17 cellular contexts compared by ENCODE assay signal in genomic region chr20:47490795-47491194, GRCh38. TPM values are rescaled to one million over a fixed set of nuclear protein-coding genes. Genes with fewer than 3 reads are reported as not detected.
DNase-seq lines count a peak whose midpoint lies in the region; ATAC-seq and TF ChIP-seq lines count a peak whose summit lies in the region.
"Had no signal": no experiment of that assay in that cellular context is flagged by ENCODE, and none has a peak within 500 bp of the region (broad histone marks: within the 10 kb centered on the region; RNA-seq: fewer than 3 reads in every experiment).

No MANE protein-coding gene starts in this region.

- no peaks in the 10 kb centered on the region for H3K27me3 Mint-ChIP-seq in stimulated activated naive CD8-positive, alpha-beta T cell treated with anti-CD3 and anti-CD28 coated beads, Interleukin-15, Interleukin-2, amounts not matched to agents 100 ng/mL and 50 ng/mL, for 24 hours
- H3K27me3 Mint-ChIP-seq in stimulated activated naive CD8-positive, alpha-beta T cell treated with anti-CD3 and anti-CD28 coated beads, Interleukin-15, amount 100 ng/mL, for 72 hours = no peaks in the 10 kb centered on the region
- H3K27me3 Mint-ChIP-seq in activated T-helper 1 cell treated with anti-CD3 and anti-CD28 coated beads, Interleukin-12 subunit alpha, Interleukin-12 subunit beta, Interleukin-2, Interleukin-4 antibody, amounts not matched to agents 30 ng/mL and 10 ng/mL and 1 ng/mL, durations not matched to agents 14 hours and 24 hours and 36 hours (ENCODE audit: insufficient read depth) = no peaks in the 10 kb centered on the region
- H3K27me3 Mint-ChIP-seq: naive thymus-derived CD4-positive, alpha-beta T cell had no signal

- H4K20me1 ChIP-seq in OCI-LY3 (ENCODE audit: insufficient read depth, low read length) = no peaks in the 10 kb centered on the region

- no peak overlapping the region for H2AFZ ChIP-seq in OCI-LY3 (ENCODE audit: low read depth, low read length)

- DNase-seq in stimulated activated naive CD8-positive, alpha-beta T cell treated with anti-CD3 and anti-CD28 coated beads, Interleukin-15, amount 100 ng/mL, for 72 hours = no peak
- no peak for DNase-seq in activated T-helper 1 cell treated with anti-CD3 and anti-CD28 coated beads, Interleukin-12 subunit alpha, Interleukin-12 subunit beta, Interleukin-2, Interleukin-4 antibody, amounts not matched to agents 30 ng/mL and 10 ng/mL and 1 ng/mL, durations not matched to agents 14 hours and 24 hours and 36 hours (ENCODE audit: low spot score)
- no peak for DNase-seq in NCI-H1930 (lab: John Stamatoyannopoulos, UW)
- DNase-seq in iPS-NIHi7 (ENCODE audit: extremely low spot score) = no peak
- no peak for DNase-seq in inferior parietal cortex (ENCODE audit: extremely low spot score)
- DNase-seq: activated T-cell treated with anti-CD3 and anti-CD28 coated beads, Interleukin-2, amount 50 U/mL, for 48 hours; foreskin fibroblast; KG1; naive thymus-derived CD4-positive, alpha-beta T cell; NCI-H1436 treated with DMSO at 0.1 percent for 48 hours; NCI-H345; SK-N-SH; uterus had no signal

- peak overlapping the region; percentile 5; the same call in 1 of the 2 replicates for H3K4me2 ChIP-seq in OCI-LY3 (ENCODE audit: low read length)
- H3K4me2 ChIP-seq: SK-N-SH had no signal

- peak overlapping the region; percentile 67 for H3K27ac ChIP-seq in OCI-LY3 (ENCODE audit: low read length)
- H3K27ac ChIP-seq: prostate gland, uterus had no signal

- peak overlapping the region; percentile 98 for H3K27ac Mint-ChIP-seq in stimulated activated naive CD8-positive, alpha-beta T cell treated with anti-CD3 and anti-CD28 coated beads, Interleukin-15, Interleukin-2, amounts not matched to agents 100 ng/mL and 50 ng/mL, for 24 hours
- H3K27ac Mint-ChIP-seq in stimulated activated naive CD8-positive, alpha-beta T cell treated with anti-CD3 and anti-CD28 coated beads, Interleukin-15, amount 100 ng/mL, for 72 hours = no peak overlapping the region
- H3K27ac Mint-ChIP-seq in activated T-helper 1 cell treated with anti-CD3 and anti-CD28 coated beads, Interleukin-12 subunit alpha, Interleukin-12 subunit beta, Interleukin-2, Interleukin-4 antibody, amounts not matched to agents 30 ng/mL and 10 ng/mL and 1 ng/mL, durations not matched to agents 14 hours and 24 hours and 36 hours = peak overlapping the region; percentile 59

- H3K4me3 ChIP-seq in OCI-LY3 (ENCODE audit: low read length) = no peak overlapping the region
- H3K4me3 ChIP-seq: prostate gland, uterus had no signal

- H3K4me3 Mint-ChIP-seq in stimulated activated naive CD8-positive, alpha-beta T cell treated with anti-CD3 and anti-CD28 coated beads, Interleukin-15, Interleukin-2, amounts not matched to agents 100 ng/mL and 50 ng/mL, for 24 hours = no peak overlapping the region
- H3K4me3 Mint-ChIP-seq in stimulated activated naive CD8-positive, alpha-beta T cell treated with anti-CD3 and anti-CD28 coated beads, Interleukin-15, amount 100 ng/mL, for 72 hours = no peak overlapping the region
- no peak overlapping the region for H3K4me3 Mint-ChIP-seq in activated T-helper 1 cell treated with anti-CD3 and anti-CD28 coated beads, Interleukin-12 subunit alpha, Interleukin-12 subunit beta, Interleukin-2, Interleukin-4 antibody, amounts not matched to agents 30 ng/mL and 10 ng/mL and 1 ng/mL, durations not matched to agents 14 hours and 24 hours and 36 hours
- H3K4me3 Mint-ChIP-seq: naive thymus-derived CD4-positive, alpha-beta T cell had no signal

- H3K27me3 ChIP-seq in OCI-LY3 (ENCODE audit: low read depth, low read length) = no peaks in the 10 kb centered on the region
- H3K27me3 ChIP-seq: uterus had no signal

- H3K4me1 ChIP-seq in OCI-LY3 (ENCODE audit: low read length) = peaks cover 83% of the 10 kb centered on the region
- H3K4me1 ChIP-seq: uterus had no signal

- H3K79me2 ChIP-seq in OCI-LY3 (ENCODE audit: low read length) = peaks cover 7% of the 10 kb centered on the region; the same call in 1 of the 2 replicates

- intact Hi-C loops in activated T-helper 1 cell treated with anti-CD3 and anti-CD28 coated beads, Interleukin-12 subunit alpha, Interleukin-12 subunit beta, Interleukin-2, Interleukin-4 antibody, amounts not matched to agents 30 ng/mL and 10 ng/mL and 1 ng/mL, durations not matched to agents 14 hours and 24 hours and 36 hours (cut with micrococcal nuclease) = no loop called here

- no peak for TF ChIP-seq CTCF in OCI-LY3 (IDR thresholded peaks at IDR 0.05; ENCODE audit: low read depth, low read length)

- no peak for ATAC-seq in stimulated activated naive CD8-positive, alpha-beta T cell treated with anti-CD3 and anti-CD28 coated beads, Interleukin-15, amount 100 ng/mL, for 72 hours
- no peak for ATAC-seq in HG03354 (IDR thresholded peaks at IDR 0.05; ENCODE audit: poor library complexity, severe bottlenecking, unreplicated experiment)
- ATAC-seq: naive thymus-derived CD4-positive, alpha-beta T cell had no signal

- H3K36me3 ChIP-seq in OCI-LY3 (replicated peaks; ENCODE audit: low read depth, low read length) = no peaks in the 10 kb centered on the region
- H3K36me3 ChIP-seq: prostate gland, uterus had no signal

- H3K36me3 Mint-ChIP-seq in stimulated activated naive CD8-positive, alpha-beta T cell treated with anti-CD3 and anti-CD28 coated beads, Interleukin-15, Interleukin-2, amounts not matched to agents 100 ng/mL and 50 ng/mL, for 24 hours (ENCODE audit: low read depth) = no peaks in the 10 kb centered on the region
- H3K36me3 Mint-ChIP-seq in activated T-helper 1 cell treated with anti-CD3 and anti-CD28 coated beads, Interleukin-12 subunit alpha, Interleukin-12 subunit beta, Interleukin-2, Interleukin-4 antibody, amounts not matched to agents 30 ng/mL and 10 ng/mL and 1 ng/mL, durations not matched to agents 14 hours and 24 hours and 36 hours (ENCODE audit: low read depth) = peaks cover 6% of the 10 kb centered on the region

- H3K9me3 Mint-ChIP-seq in stimulated activated naive CD8-positive, alpha-beta T cell treated with anti-CD3 and anti-CD28 coated beads, Interleukin-15, Interleukin-2, amounts not matched to agents 100 ng/mL and 50 ng/mL, for 24 hours = no peaks in the 10 kb centered on the region
- no peaks in the 10 kb centered on the region for H3K9me3 Mint-ChIP-seq in stimulated activated naive CD8-positive, alpha-beta T cell treated with anti-CD3 and anti-CD28 coated beads, Interleukin-15, amount 100 ng/mL, for 72 hours
- H3K9me3 Mint-ChIP-seq in activated T-helper 1 cell treated with anti-CD3 and anti-CD28 coated beads, Interleukin-12 subunit alpha, Interleukin-12 subunit beta, Interleukin-2, Interleukin-4 antibody, amounts not matched to agents 30 ng/mL and 10 ng/mL and 1 ng/mL, durations not matched to agents 14 hours and 24 hours and 36 hours = no peaks in the 10 kb centered on the region
- H3K9me3 Mint-ChIP-seq: naive thymus-derived CD4-positive, alpha-beta T cell had no signal

- H3K4me1 Mint-ChIP-seq in stimulated activated naive CD8-positive, alpha-beta T cell treated with anti-CD3 and anti-CD28 coated beads, Interleukin-15, Interleukin-2, amounts not matched to agents 100 ng/mL and 50 ng/mL, for 24 hours (ENCODE audit: low read depth) = peaks cover 86% of the 10 kb centered on the region
- H3K4me1 Mint-ChIP-seq in stimulated activated naive CD8-positive, alpha-beta T cell treated with anti-CD3 and anti-CD28 coated beads, Interleukin-15, amount 100 ng/mL, for 72 hours = peaks cover 79% of the 10 kb centered on the region
- H3K4me1 Mint-ChIP-seq in activated T-helper 1 cell treated with anti-CD3 and anti-CD28 coated beads, Interleukin-12 subunit alpha, Interleukin-12 subunit beta, Interleukin-2, Interleukin-4 antibody, amounts not matched to agents 30 ng/mL and 10 ng/mL and 1 ng/mL, durations not matched to agents 14 hours and 24 hours and 36 hours (ENCODE audit: low read depth) = peaks cover 43% of the 10 kb centered on the region

- peak overlapping the region; percentile 1; the same call in 1 of the 2 replicates for H3K9ac ChIP-seq in OCI-LY3 (ENCODE audit: low read length)
- H3K9ac ChIP-seq: SK-N-SH had no signal

- no peaks in the 10 kb centered on the region for H3K9me3 ChIP-seq in OCI-LY3 (ENCODE audit: insufficient read depth, low read length)
- H3K9me3 ChIP-seq: prostate gland, SK-N-SH, uterus had no signal

RNA-seq across cellular contexts. Expression of gene NCOA3, which starts 10.9 kb away (rescaled TPM):
- total RNA-seq in activated T-helper 1 cell treated with anti-CD3 and anti-CD28 coated beads, Interleukin-12 subunit alpha, Interleukin-12 subunit beta, Interleukin-2, Interleukin-4 antibody, amounts not matched to agents 30 ng/mL and 10 ng/mL and 1 ng/mL, durations not matched to agents 14 hours and 24 hours and 36 hours = 132 and 133 TPM in 2 replicates

Comparison
In these comparisons a context has a peak if more than half of its experiments do, and no peak if none do; other contexts are left out.
1. H3K27ac Mint-ChIP-seq: peak in stimulated activated naive CD8-positive, alpha-beta T cell treated with anti-CD3 and anti-CD28 coated beads, Interleukin-15, Interleukin-2, amounts not matched to agents 100 ng/mL and 50 ng/mL, for 24 hours (single experiment) and activated T-helper 1 cell treated with anti-CD3 and anti-CD28 coated beads, Interleukin-12 subunit alpha, Interleukin-12 subunit beta, Interleukin-2, Interleukin-4 antibody, amounts not matched to agents 30 ng/mL and 10 ng/mL and 1 ng/mL, durations not matched to agents 14 hours and 24 hours and 36 hours (single experiment); none in stimulated activated naive CD8-positive, alpha-beta T cell treated with anti-CD3 and anti-CD28 coated beads, Interleukin-15, amount 100 ng/mL, for 72 hours (0 of 2).